ENCODE assay signal across 32 cellular contexts in the genomic region with DNA sequence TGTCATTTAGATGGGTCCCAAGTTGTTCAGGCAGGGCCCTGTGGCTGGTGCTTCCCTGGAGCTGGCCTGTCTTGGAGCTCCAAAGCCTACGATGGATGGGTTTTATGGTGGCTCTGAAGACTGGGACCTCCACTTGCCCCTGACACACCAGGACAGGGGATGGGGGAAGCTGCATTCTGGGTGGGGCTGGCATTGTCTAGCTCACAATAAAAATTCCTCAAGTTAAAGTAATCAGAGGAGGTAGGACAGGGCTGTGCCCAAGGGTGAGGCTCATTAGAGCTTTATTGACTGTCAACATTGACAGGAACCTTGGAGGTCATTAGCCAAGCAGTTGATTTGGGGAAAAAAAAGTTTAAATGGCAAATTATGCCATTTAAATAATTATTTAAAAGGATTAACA. TPM values are rescaled to one million over a fixed set of nuclear protein-coding genes. Genes with fewer than 3 reads are reported as not detected.
"Had no signal": no experiment of that assay in that cellular context is flagged by ENCODE, and none has a peak within 500 bp of the region (broad histone marks: within the 10 kb centered on the region; RNA-seq: fewer than 3 reads in every experiment).

No MANE protein-coding gene starts in this region.

- H3K27me3 ChIP-seq: brain microvascular endothelial cell had no signal

- H3K4me1 ChIP-seq: heart left ventricle had no signal

- FAIRE-seq: astrocyte, colon, endothelial cell of umbilical vein, frontal cortex had no signal

- H3K36me3 ChIP-seq: brain microvascular endothelial cell, heart left ventricle, WERI-Rb-1 had no signal

- H3K27ac ChIP-seq: brain microvascular endothelial cell, epithelial cell of prostate, heart left ventricle, WERI-Rb-1 had no signal

- H3K4me3 ChIP-seq: heart left ventricle had no signal

- DNase-seq: activated B cell treated with CpG ODN at 0.5 μM for 24 hours; activated CD4-positive, alpha-beta T cell treated with anti-CD3 and anti-CD28 coated beads for 48 hours; activated CD4-positive, alpha-beta T cell treated with anti-CD3 and anti-CD28 coated beads, Interleukin-2, amount 50 U/mL, for 1 hour; activated CD4-positive, alpha-beta T cell treated with anti-CD3 and anti-CD28 coated beads, Interleukin-2, amount 50 U/mL, for 48 hours; activated CD8-positive, alpha-beta memory T cell treated with anti-CD3 and anti-CD28 coated beads for 24 hours; activated CD8-positive, alpha-beta T cell treated with anti-CD3 and anti-CD28 coated beads for 36 hours; activated effector memory CD4-positive, alpha-beta T cell treated with Interleukin-2 at 50 U/mL for 16 hours; activated gamma-delta T cell treated with Interleukin-2 at 50 U/mL for 16 hours; activated naive CD4-positive, alpha-beta T cell treated with anti-CD3 and anti-CD28 coated beads, Interleukin-2, amount 50 U/mL, for 16 hours; activated naive CD4-positive, alpha-beta T cell treated with Interleukin-2 at 50 U/mL for 16 hours; activated T-cell treated with anti-CD3 and anti-CD28 coated beads, Interleukin-2, amount 50 U/mL, for 4 hours; amniotic stem cell; anterior cingulate cortex; brain microvascular endothelial cell; caudate nucleus; cortex of kidney; dermis blood vessel endothelial cell; effector CD4-positive, alpha-beta T cell; effector memory CD8-positive, alpha-beta T cell; foreskin fibroblast; glutamatergic neuron; heart left ventricle; T-helper 17 cell; T1000; WERI-Rb-1 had no signal

- ATAC-seq: activated CD4-positive, CD25-positive, alpha-beta regulatory T cell treated with anti-CD3 and anti-CD28 coated beads, Interleukin-2, amount 50 U/mL, for 24 hours; activated CD8-positive, alpha-beta T cell treated with anti-CD3 and anti-CD28 coated beads for 36 hours; activated T-cell treated with anti-CD3 and anti-CD28 coated beads, Interleukin-2, amount 50 U/mL, for 4 hours; activated T-helper 17 cell treated with anti-CD3 and anti-CD28 coated beads, Interleukin-2, amount 50 U/mL, for 72 hours; effector memory CD8-positive, alpha-beta T cell; heart left ventricle; T-helper 17 cell had no signal

- H3K9me3 ChIP-seq: heart left ventricle had no signal

RNA-seq across cellular contexts. Expression of gene TFAP2C, which starts 35.7 kb away (rescaled TPM):
- total RNA-seq: activated B cell treated with CpG ODN at 0.5 μM for 24 hours; activated CD8-positive, alpha-beta T cell treated with anti-CD3 and anti-CD28 coated beads for 36 hours; activated T-cell treated with anti-CD3 and anti-CD28 coated beads, Interleukin-2, amount 50 U/mL, for 4 hours; activated T-helper 17 cell treated with anti-CD3 and anti-CD28 coated beads, Interleukin-2, amount 50 U/mL, for 72 hours; dermis blood vessel endothelial cell; endothelial cell of umbilical vein; T-helper 17 cell had no signal
- polyA plus RNA-seq: heart left ventricle had no signal
